Comparison of ENCODE assay signal across 9 cellular contexts in the genomic region with DNA sequence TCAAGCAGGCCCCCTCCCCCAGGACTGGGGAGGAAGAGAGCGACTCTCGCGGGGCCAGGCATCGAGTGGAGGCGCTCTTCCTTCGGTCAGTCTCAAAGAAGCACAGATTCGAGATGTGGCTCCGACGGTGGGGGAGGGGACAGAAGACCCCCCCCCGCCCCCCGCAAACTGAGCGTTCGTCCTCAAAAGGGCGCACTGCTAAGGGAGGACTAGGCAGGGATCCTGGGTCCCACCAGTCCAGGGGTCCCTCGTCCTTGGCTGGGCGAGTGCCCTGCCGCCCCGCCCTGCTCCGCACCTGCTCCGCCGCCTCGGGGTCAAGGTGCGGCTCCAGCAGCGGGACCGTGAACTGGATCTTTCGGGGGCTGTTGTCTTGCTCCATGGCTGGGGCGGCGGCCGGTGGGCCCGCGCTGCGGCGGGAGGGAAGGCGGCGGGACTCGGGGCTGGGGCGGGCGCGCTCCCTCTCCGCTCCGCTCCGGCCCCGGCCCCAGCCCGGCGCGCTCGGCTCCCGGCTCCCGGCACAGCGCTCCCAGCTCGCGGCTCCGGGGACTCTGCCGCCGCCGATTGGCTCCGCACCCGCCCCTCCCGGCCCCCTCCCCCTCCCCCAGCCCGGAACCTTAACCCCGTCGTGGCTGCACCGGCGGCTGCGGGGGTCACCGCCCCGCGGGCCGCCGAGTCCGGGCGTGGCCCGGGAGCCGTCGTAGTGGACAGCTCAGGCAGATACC. TPM values are rescaled to one million over a fixed set of nuclear protein-coding genes. Genes with fewer than 3 reads are reported as not detected.
DNase-seq lines count a peak whose midpoint lies in the region; ATAC-seq, FAIRE-seq and TF ChIP-seq lines count a peak whose summit lies in the region.
"Had no signal": no experiment of that assay in that cellular context is flagged by ENCODE, and none has a peak within 500 bp of the region (broad histone marks: within the 10 kb centered on the region; RNA-seq: fewer than 3 reads in every experiment).

A gene with protein sequence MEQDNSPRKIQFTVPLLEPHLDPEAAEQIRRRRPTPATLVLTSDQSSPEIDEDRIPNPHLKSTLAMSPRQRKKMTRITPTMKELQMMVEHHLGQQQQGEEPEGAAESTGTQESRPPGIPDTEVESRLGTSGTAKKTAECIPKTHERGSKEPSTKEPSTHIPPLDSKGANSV (minus strand): TSS at position 550 of the 722 bp plus-strand sequence. CDS start 171 bp downstream, at position 379.

- ATAC-seq in activated CD8-positive, alpha-beta memory T cell treated with anti-CD3 and anti-CD28 coated beads, Interleukin-2, amount 10 ng/mL, durations not matched to agents 7 days and 5 days: no peak
- peak; percentile 59 for ATAC-seq in upper lobe of right lung

- peaks cover 5% of the 10 kb centered on the region for H3K4me1 ChIP-seq in effector memory CD4-positive, alpha-beta T cell (ENCODE audit: control insufficient read depth, insufficient read depth, low read length, poor library complexity, severe bottlenecking)
- peaks cover 6% of the 10 kb centered on the region for H3K4me1 ChIP-seq in upper lobe of right lung

- intact Hi-C loops in upper lobe of right lung (cut with DNase I): no loop called here

- no peak for FAIRE-seq in GM12891 (lab: Jason Lieb, UNC)

- peaks cover 63% of the 10 kb centered on the region for H3K27me3 Mint-ChIP-seq in activated CD8-positive, alpha-beta memory T cell treated with anti-CD3 and anti-CD28 coated beads, Interleukin-2, amount 10 ng/mL, durations not matched to agents 7 days and 5 days

- peak within 1 kb of the TSS; percentile 30 for H3K4me3 ChIP-seq in effector memory CD4-positive, alpha-beta T cell (ENCODE audit: insufficient read depth, low read depth, low read length, poor library complexity, severe bottlenecking)
- H3K4me3 ChIP-seq in upper lobe of right lung: peak within 1 kb of the TSS; percentile 31

- no peaks in the 10 kb centered on the region for H3K9me3 Mint-ChIP-seq in activated CD8-positive, alpha-beta memory T cell treated with anti-CD3 and anti-CD28 coated beads, Interleukin-2, amount 10 ng/mL, durations not matched to agents 7 days and 5 days (ENCODE audit: low read depth)

- H3K9me3 ChIP-seq in effector memory CD4-positive, alpha-beta T cell (ENCODE audit: control insufficient read depth, low read length): no peaks in the 10 kb centered on the region
- no peaks in the 10 kb centered on the region for H3K9me3 ChIP-seq in upper lobe of right lung

- peaks cover 17% of the 10 kb centered on the region for H3K27me3 ChIP-seq in effector memory CD4-positive, alpha-beta T cell (replicated peaks; ENCODE audit: control insufficient read depth, insufficient read depth, low read length, poor library complexity, severe bottlenecking)
- H3K27me3 ChIP-seq in upper lobe of right lung: peaks cover 49% of the 10 kb centered on the region

- H3K4me3 Mint-ChIP-seq in activated CD8-positive, alpha-beta memory T cell treated with anti-CD3 and anti-CD28 coated beads, Interleukin-2, amount 10 ng/mL, durations not matched to agents 7 days and 5 days: peak within 1 kb of the TSS; percentile 26

- no peaks in the 10 kb centered on the region for H3K36me3 Mint-ChIP-seq in activated CD8-positive, alpha-beta memory T cell treated with anti-CD3 and anti-CD28 coated beads, Interleukin-2, amount 10 ng/mL, durations not matched to agents 7 days and 5 days

- H3K27ac Mint-ChIP-seq in activated CD8-positive, alpha-beta memory T cell treated with anti-CD3 and anti-CD28 coated beads, Interleukin-2, amount 10 ng/mL, durations not matched to agents 7 days and 5 days: no peak within 1 kb of the TSS

- H3K4me1 Mint-ChIP-seq in activated CD8-positive, alpha-beta memory T cell treated with anti-CD3 and anti-CD28 coated beads, Interleukin-2, amount 10 ng/mL, durations not matched to agents 7 days and 5 days: peaks cover 2% of the 10 kb centered on the region

- H3K36me3 ChIP-seq in effector memory CD4-positive, alpha-beta T cell (ENCODE audit: control insufficient read depth, insufficient read depth, low read length): no peaks in the 10 kb centered on the region
- H3K36me3 ChIP-seq in upper lobe of right lung: no peaks in the 10 kb centered on the region

- H3K27ac ChIP-seq in effector memory CD4-positive, alpha-beta T cell (ENCODE audit: insufficient read depth, low read length, poor library complexity, severe bottlenecking): no peak within 1 kb of the TSS
- no peak within 1 kb of the TSS for H3K27ac ChIP-seq in upper lobe of right lung

- no peak for DNase-seq in activated CD8-positive, alpha-beta memory T cell treated with anti-CD3 and anti-CD28 coated beads, Interleukin-2, amount 10 ng/mL, durations not matched to agents 7 days and 5 days
- no peak for DNase-seq in activated CD8-positive, alpha-beta memory T cell treated with anti-CD3 and anti-CD28 coated beads for 24 hours
- DNase-seq in effector memory CD4-positive, alpha-beta T cell: no peak
- DNase-seq in mucosa of gallbladder (ENCODE audit: low spot score) (no peak), upper lobe of right lung (peak; percentile 70), GM12891 (ENCODE audit: insufficient read length, low spot score) (no peak), NCI-H2196 treated with DMSO at 0.1 percent for 48 hours (lab: John Stamatoyannopoulos, UW; ENCODE audit: unreplicated experiment) (no peak), NCI-H2171 (lab: John Stamatoyannopoulos, UW) (no peak)
- DNase-seq: DND-41 had no signal

- TF ChIP-seq POLR2A in GM12891 (IDR thresholded peaks at IDR 0.05; ENCODE audit: low read depth, low read length): no peak

- TF ChIP-seq CTCF in upper lobe of right lung (IDR thresholded peaks at IDR 0.05): no peak

- CTCF ChIA-PET in activated CD8-positive, alpha-beta memory T cell treated with anti-CD3 and anti-CD28 coated beads, Interleukin-2, amount 10 ng/mL, durations not matched to agents 7 days and 5 days (lab: Charles Lee): interaction anchor here (1.0 kb wide), 1 partner anchor 9 kb away, joined by 4 read pairs; no protein-coding TSS in a partner anchor

TF ChIP-seq in GM12891, 5 proteins besides CTCF, POLR2A, EP300 and RAD21:
- TF ChIP-seq PAX5 (IDR thresholded peaks at IDR 0.05; ENCODE audit: insufficient read depth, low read length, severe bottlenecking) (no peak), SPI1 (IDR thresholded peaks at IDR 0.05; ENCODE audit: low read depth, low read length) (no peak), TAF1 (IDR thresholded peaks at IDR 0.05; ENCODE audit: low read depth, low read length) (no peak), POLR2AphosphoS5 (IDR thresholded peaks at IDR 0.05; ENCODE audit: low read depth, low read length) (no peak), POU2F2 (IDR thresholded peaks at IDR 0.05; ENCODE audit: low read depth, low read length) (no peak)

RNA-seq across cellular contexts. Expression of the gene that starts here (rescaled TPM):
- not detected for total RNA-seq in activated CD8-positive, alpha-beta memory T cell treated with anti-CD3 and anti-CD28 coated beads, Interleukin-2, amount 10 ng/mL, durations not matched to agents 7 days and 5 days
- total RNA-seq in mucosa of gallbladder (17.2 TPM), upper lobe of right lung (not detected)
- polyA plus RNA-seq in GM12891 (2012; ENCODE audit: low read depth, missing spikeins): 0.05 TPM

Comparison
In these comparisons a context has a peak if more than half of its experiments do, and no peak if none do; other contexts are left out.
1. RNA of the gene that starts here (total RNA-seq): 17.2 TPM in mucosa of gallbladder (single experiment); not detected in upper lobe of right lung (single experiment) and not detected in activated CD8-positive, alpha-beta memory T cell treated with anti-CD3 and anti-CD28 coated beads, Interleukin-2, amount 10 ng/mL, durations not matched to agents 7 days and 5 days; every median in the first group is over 10 times any median in the second.
2. Peak in DNase-seq, ATAC-seq and H3K4me3 ChIP-seq in upper lobe of right lung; RNA of the gene not detected or under 1 TPM.